ENCODE assay signal across 8 cellular contexts in genomic region chr6:35024601-35025054, GRCh38.
A peak's percentile ranks its signal among the peaks of the same experiment; 100 is the strongest.
DNase-seq lines count a peak whose midpoint lies in the region; ATAC-seq, FAIRE-seq and TF ChIP-seq lines count a peak whose summit lies in the region.

No MANE protein-coding gene starts in this region.

- POLR2A ChIA-PET in PC-9 (lab: Charles Lee; ENCODE audit: unreplicated experiment) = interaction anchor here (0.5 kb wide), 1 partner anchor 136 kb away, joined by 3 read pairs; the partner anchor contains the start of gene ANKS1A

- BruUV-seq in PC-9 (replicated peaks; lab: Mats Ljungman, UMichigan) = no TSS peak

- no peak overlapping the region for H2AFZ ChIP-seq in PC-9

- no peak for FAIRE-seq in pancreas (lab: Jason Lieb, UNC)

- TF ChIP-seq CTCF in HL-60 (IDR thresholded peaks at IDR 0.05; ENCODE audit: insufficient read depth, low read length) (no peak), PC-9 (conservative IDR thresholded peaks at IDR 0.05) (no peak), fibroblast of pulmonary artery (IDR thresholded peaks at IDR 0.05; ENCODE audit: low read length, missing control alignments) (no peak), pancreas (IDR thresholded peaks at IDR 0.05) (no peak)

- 42 to 44% methylated on average over 4 of the region's 4 CpGs for WGBS in pancreas, 2 donors

- H3K4me3 ChIP-seq in HL-60 (replicated peaks; ENCODE audit: insufficient read depth, low read length) (no peak overlapping the region), PC-9 (no peak overlapping the region), fibroblast of pulmonary artery (replicated peaks; ENCODE audit: low read depth, low read length) (no peak overlapping the region), pancreas (no peak overlapping the region)

- 0 out of 2 replicates have a peak, but pooled peaks cover 3% of the 10 kb centered on the region for H3K79me2 ChIP-seq in PC-9 (ENCODE audit: low read depth)

- H3K9me2 ChIP-seq in PC-9 (ENCODE audit: insufficient read depth) = no peaks in the 10 kb centered on the region

- peak in 1 of 2 experiments; percentile 58 for DNase-seq in HL-60 (ENCODE audit: low read depth in 1 of 2, low spot score in 1 of 2)
- DNase-seq in PC-9 = peak; percentile 61 to 92
- peak; percentile 87 for DNase-seq in fibroblast of pulmonary artery (ENCODE audit: low read depth)
- DNase-seq in pancreas = peak in 2 of 6 donors; percentile 33 to 35
- DNase-seq in activated T-cell treated with anti-CD3 and anti-CD28 coated beads, Interleukin-2, amount 50 U/mL, for 1 hour = no peak
- no peak for DNase-seq in NCI-H2171 (lab: John Stamatoyannopoulos, UW)
- no peak for DNase-seq in activated naive CD4-positive, alpha-beta T cell (lab: John Stamatoyannopoulos, UW)
- DNase-seq in NCI-H128 (lab: John Stamatoyannopoulos, UW; ENCODE audit: unreplicated experiment) = no peak

- H3F3A ChIP-seq in PC-9 (ENCODE audit: insufficient read depth, low read depth) = peaks cover 24% of the 10 kb centered on the region; the same call in 1 of the 2 replicates

- H3K36me3 ChIP-seq in PC-9 (ENCODE audit: low read depth) (no peaks in the 10 kb centered on the region), pancreas (no peaks in the 10 kb centered on the region)

- intact Hi-C loops in PC-9 (cut with micrococcal nuclease; ENCODE audit: unreplicated experiment) = no loop called here
- intact Hi-C loops in pancreas (cut with DNase I) = no loop called here

- no peaks in the 10 kb centered on the region for H3K9me3 ChIP-seq in PC-9 (ENCODE audit: insufficient read depth, low read depth)
- no peaks in the 10 kb centered on the region for H3K9me3 ChIP-seq in pancreas

- CTCF ChIA-PET in PC-9 (lab: Charles Lee) = interaction anchor here (0.6 to 0.7 kb wide), 2 partner anchors 225 to 1313 kb away, joined by 4 read pairs; partner anchors contain the start of gene UQCC2

- H4K20me1 ChIP-seq in PC-9 (ENCODE audit: insufficient read depth) = no peaks in the 10 kb centered on the region

- H3K27me3 ChIP-seq in HL-60 (ENCODE audit: insufficient read depth, poor library complexity, severe bottlenecking) (no peaks in the 10 kb centered on the region), PC-9 (ENCODE audit: insufficient read depth, low read depth) (no peaks in the 10 kb centered on the region), pancreas (no peaks in the 10 kb centered on the region)

- H3K4me1 ChIP-seq in PC-9 (replicated peaks; ENCODE audit: insufficient read depth) (peaks cover 34% of the 10 kb centered on the region), pancreas (peaks cover 0 to 5% (median 0%) of the 10 kb centered on the region in 3 donors)

- peak; percentile 71 to 85 (median 84) for ATAC-seq in pancreas

- H3K27ac ChIP-seq in HL-60 (replicated peaks) = peak overlapping the region; percentile 18
- H3K27ac ChIP-seq in PC-9 = peak overlapping the region; percentile 91
- no peak overlapping the region for H3K27ac ChIP-seq in pancreas

- H3K4me2 ChIP-seq in PC-9 = peak overlapping the region; percentile 57

Comparison
In these comparisons a context has a peak if more than half of its experiments do, and no peak if none do; other contexts are left out.
1. DNase-seq: peak in PC-9 (2 of 2) and fibroblast of pulmonary artery (single experiment); none in activated T-cell treated with anti-CD3 and anti-CD28 coated beads, Interleukin-2, amount 50 U/mL, for 1 hour (single experiment), NCI-H2171 (single experiment), activated naive CD4-positive, alpha-beta T cell (0 of 4) and NCI-H128 (single experiment).
2. H3K27ac ChIP-seq: peak in HL-60 (single experiment) and PC-9 (single experiment); none in pancreas (0 of 4).